21 cellular contexts compared by ENCODE assay signal in genomic region chr6:27623103-27623502, GRCh38.
"Had no signal": no experiment of that assay in that cellular context is flagged by ENCODE, and none has a peak within 500 bp of the region (broad histone marks: within the 10 kb centered on the region; RNA-seq: fewer than 3 reads in every experiment).

No MANE protein-coding gene starts in this region.

- H3K9me3 ChIP-seq: ascending aorta, body of pancreas had no signal

- H3K4me3 Mint-ChIP-seq: activated CD8-positive, alpha-beta T cell treated with anti-CD3 and anti-CD28 coated beads, Interleukin-2, amount 10 ng/mL, durations not matched to agents 7 days and 5 days; activated naive CD4-positive, alpha-beta T cell treated with anti-CD3 and anti-CD28 coated beads, Interleukin-2, amount 50 U/mL, for 24 hours; activated naive CD8-positive, alpha-beta T cell treated with anti-CD3 and anti-CD28 coated beads, Interleukin-2, amount 50 U/mL, for 24 hours; T-helper 1 cell treated with Interleukin-12 subunit alpha and Interleukin-12 subunit beta and Interleukin-4 antibody, amounts not matched to agents 30 μg/mL and 1 μg/mL, for 36 hours had no signal

- ATAC-seq: activated CD4-positive, CD25-positive, alpha-beta regulatory T cell treated with anti-CD3 and anti-CD28 coated beads, Interleukin-2, amount 50 U/mL, for 24 hours; activated CD8-positive, alpha-beta T cell treated with anti-CD3 and anti-CD28 coated beads, Interleukin-2, amount 10 ng/mL, durations not matched to agents 7 days and 5 days; activated naive CD8-positive, alpha-beta T cell treated with anti-CD3 and anti-CD28 coated beads, Interleukin-2, amount 50 U/mL, for 24 hours; body of pancreas; SK-N-SH treated with all-trans-retinoic acid at 6 μM for 48 hours had no signal

- H3K36me3 ChIP-seq: ascending aorta, SJSA1 had no signal

- H3K4me1 ChIP-seq: ascending aorta, SJSA1 had no signal

- H3K27me3 ChIP-seq: ascending aorta, body of pancreas, SJSA1 had no signal

- DNase-seq: activated CD4-positive, alpha-beta T cell treated with anti-CD3 and anti-CD28 coated beads for 4 hours; activated CD8-positive, alpha-beta memory T cell treated with anti-CD3 and anti-CD28 coated beads, Interleukin-2, amount 50 U/mL, for 48 hours; activated CD8-positive, alpha-beta T cell treated with anti-CD3 and anti-CD28 coated beads, Interleukin-2, amount 10 ng/mL, durations not matched to agents 7 days and 5 days; activated naive CD8-positive, alpha-beta T cell treated with anti-CD3 and anti-CD28 coated beads, Interleukin-2, amount 50 U/mL, for 24 hours; activated T-cell treated with anti-CD3 and anti-CD28 coated beads, Interleukin-2, amount 50 U/mL, for 1 hour; amniotic stem cell; body of pancreas; central memory CD4-positive, alpha-beta T cell; NCI-H1092; NCI-H1417; NCI-H1930; NCI-H2171 treated with DMSO at 0.1 percent for 48 hours; NCI-H510A treated with DMSO at 0.1 percent for 48 hours; NCI-H69; SHP77 had no signal

- H3K9me3 Mint-ChIP-seq: activated naive CD4-positive, alpha-beta T cell treated with anti-CD3 and anti-CD28 coated beads, Interleukin-2, amount 50 U/mL, for 24 hours; activated naive CD8-positive, alpha-beta T cell treated with anti-CD3 and anti-CD28 coated beads, Interleukin-2, amount 50 U/mL, for 24 hours; T-helper 1 cell treated with Interleukin-12 subunit alpha and Interleukin-12 subunit beta and Interleukin-4 antibody, amounts not matched to agents 30 μg/mL and 1 μg/mL, for 36 hours had no signal

- H3K4me3 ChIP-seq: ascending aorta, body of pancreas, SJSA1 had no signal

- H3K27ac Mint-ChIP-seq: activated CD8-positive, alpha-beta T cell treated with anti-CD3 and anti-CD28 coated beads, Interleukin-2, amount 10 ng/mL, durations not matched to agents 7 days and 5 days; activated naive CD4-positive, alpha-beta T cell treated with anti-CD3 and anti-CD28 coated beads, Interleukin-2, amount 50 U/mL, for 24 hours; activated naive CD8-positive, alpha-beta T cell treated with anti-CD3 and anti-CD28 coated beads, Interleukin-2, amount 50 U/mL, for 24 hours; T-helper 1 cell treated with Interleukin-12 subunit alpha and Interleukin-12 subunit beta and Interleukin-4 antibody, amounts not matched to agents 30 μg/mL and 1 μg/mL, for 36 hours had no signal

- H3K27ac ChIP-seq: ascending aorta, body of pancreas, SJSA1 had no signal
